ENCODE assay signal across 9 cellular contexts in the genomic region with DNA sequence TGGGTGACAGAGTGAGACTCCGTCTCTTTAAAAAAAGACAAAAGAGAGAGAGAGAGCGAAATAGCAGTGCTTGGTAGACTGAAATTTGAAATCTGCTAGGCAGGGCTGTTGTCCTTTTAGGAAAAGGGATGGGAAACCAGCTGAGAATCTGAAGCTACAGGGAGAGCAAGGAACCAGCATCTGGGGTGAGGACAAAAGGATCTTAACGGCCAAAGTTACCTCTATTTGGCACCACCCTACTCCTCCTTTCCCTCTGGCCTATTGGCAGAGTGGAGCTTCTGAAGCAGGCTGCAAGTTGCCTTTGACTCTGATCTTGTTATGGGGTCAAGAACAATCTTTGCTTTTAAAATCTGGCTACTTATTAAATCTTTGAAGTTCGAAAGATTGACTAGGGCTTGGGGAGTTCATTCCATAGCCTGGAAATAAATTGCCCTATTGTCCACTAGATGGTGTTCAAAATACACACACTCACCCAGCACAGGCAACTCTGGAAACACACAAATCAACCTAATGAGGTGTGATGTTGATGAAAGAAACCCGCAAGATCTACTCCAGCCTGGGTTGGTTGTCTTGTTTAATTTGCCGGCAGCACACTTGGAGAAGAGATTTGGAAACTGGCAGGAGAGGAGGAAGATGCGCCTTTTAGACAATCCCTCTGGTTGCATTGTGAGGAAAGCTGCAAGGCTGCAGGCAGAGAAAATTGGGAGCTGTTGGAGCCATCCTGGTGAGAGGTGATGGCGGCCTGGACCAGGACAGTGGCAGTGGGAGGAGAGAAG. TPM values are rescaled to one million over a fixed set of nuclear protein-coding genes. Genes with fewer than 3 reads are reported as not detected.
DNase-seq lines count a peak whose midpoint lies in the region; ATAC-seq, FAIRE-seq and TF ChIP-seq lines count a peak whose summit lies in the region.
"Had no signal": no experiment of that assay in that cellular context is flagged by ENCODE, and none has a peak within 500 bp of the region (broad histone marks: within the 10 kb centered on the region; RNA-seq: fewer than 3 reads in every experiment).

No MANE protein-coding gene starts in this region.

- BruUV-seq in HepG2 (replicated peaks; lab: Mats Ljungman, UMichigan) = no TSS peak

- H3K4me1 ChIP-seq in breast epithelium (no peaks in the 10 kb centered on the region), HepG2 (ENCODE audit: insufficient read depth, low read length) (no peaks in the 10 kb centered on the region)

- FAIRE-seq in HepG2 (lab: Jason Lieb, UNC) = peak; percentile 88
- FAIRE-seq: A204.1 had no signal

- H3K27ac ChIP-seq in breast epithelium (no peak overlapping the region), HepG2 (ENCODE audit: extremely low read length, insufficient read depth, low read length) (no peak overlapping the region)

- no peak overlapping the region for H3K9ac ChIP-seq in HepG2 (ENCODE audit: insufficient read depth, low read depth, low read length)

- POLR2A ChIA-PET in HepG2 (lab: Yijun Ruan, JAX) = no interaction called here

- in situ Hi-C loops in HepG2 (cut with HindIII; ENCODE audit: extremely low pct_ligation_motif_present, low pct_unique_long_range_greater_than_20kb) = loop anchor here (10.0 kb wide), 2 partner anchors 120 to 180 kb away; a partner anchor contains a TSS

- H3K36me3 ChIP-seq in breast epithelium = no peaks in the 10 kb centered on the region
- H3K36me3 ChIP-seq in HepG2 (replicated peaks in 1 of 2; ENCODE audit: control insufficient read depth in 1 of 2, insufficient read depth in 2 of 2, low read length in 2 of 2) = no peaks in the 10 kb centered on the region

- WGBS in HepG2 (ENCODE audit: low lambda C conversion rate) = 22% methylated on average over 8 of the region's 8 CpGs

- no peak for TF ChIP-seq POLR2A in breast epithelium (IDR thresholded peaks at IDR 0.05)
- no peak for TF ChIP-seq POLR2A in HepG2 (IDR thresholded peaks at IDR 0.05; ENCODE audit: insufficient read depth in 1 of 2, low read depth in 2 of 2, low read length in 2 of 2)

- no peak overlapping the region for H2AFZ ChIP-seq in HepG2 (ENCODE audit: low read length)

- no peak overlapping the region for H3K4me3 ChIP-seq in breast epithelium
- no peak overlapping the region for H3K4me3 ChIP-seq in HepG2 (replicated peaks in 1 of 3; ENCODE audit: insufficient read depth in 1 of 3, low read depth in 2 of 3, low read length in 3 of 3)

- CTCF ChIA-PET in HepG2 (lab: Yijun Ruan, JAX; ENCODE audit: low intra/inter-chr PET ratio, low total read pairs) = interaction anchor here (1.1 to 1.5 kb wide), 2 partner anchors 185 to 404 kb away, joined by 4 to 6 read pairs; no protein-coding TSS in a partner anchor

- no peaks in the 10 kb centered on the region for H3K79me2 ChIP-seq in HepG2 (ENCODE audit: insufficient read depth, low read length)

- intact Hi-C loops in breast epithelium (cut with DNase I; ENCODE audit: low total_unique reads) = no loop called here
- intact Hi-C loops in HepG2 (cut with micrococcal nuclease; ENCODE audit: unreplicated experiment) = loop anchor here (1.0 to 10.0 kb wide), 3 partner anchors 120 to 180 kb away; a partner anchor contains a TSS

- no peak overlapping the region for H3K4me2 ChIP-seq in HepG2 (ENCODE audit: low read depth, low read length)

- H3K27me3 ChIP-seq in breast epithelium (no peaks in the 10 kb centered on the region), HepG2 (ENCODE audit: control insufficient read depth in 1 of 2, insufficient read depth in 2 of 2, low read length in 2 of 2) (peaks cover 2 to 3% of the 10 kb centered on the region in 2 experiments; a peak in 1 of 5 replicates)

- DNase-seq in NCI-H1694 treated with DMSO at 0.1 percent for 48 hours (lab: John Stamatoyannopoulos, UW) (peak; percentile 72), NCI-H1694 (lab: John Stamatoyannopoulos, UW) (no peak), NCI-H82 (lab: John Stamatoyannopoulos, UW) (peak; percentile 85), breast epithelium (ENCODE audit: low spot score in 2 of 2) (no peak), HepG2 (ENCODE audit: low spot score) (no peak), GM19240 (ENCODE audit: insufficient read length, low spot score) (no peak)

- peak; percentile 47 for ATAC-seq in HG02870 (IDR thresholded peaks at IDR 0.05; ENCODE audit: unreplicated experiment)
- ATAC-seq in HepG2 = peak; percentile 88
- no peak for ATAC-seq in GM21619 (IDR thresholded peaks at IDR 0.05; ENCODE audit: unreplicated experiment)

- TF ChIP-seq RAD21 in HepG2 (CRISPR knock-in tag; IDR thresholded peaks at IDR 0.05) = no peak

- TF ChIP-seq CTCF in breast epithelium (IDR thresholded peaks at IDR 0.05) (peak; percentile 60 to 69 (median 63)), HepG2 (CRISPR knock-in tag; IDR thresholded peaks at IDR 0.05) (peak; percentile 75)

- TF ChIP-seq EP300 in HepG2 (IDR thresholded peaks at IDR 0.05; ENCODE audit: low read depth in 2 of 2, low read length in 2 of 2) (no peak), HepG2 (CRISPR knock-in tag; IDR thresholded peaks at IDR 0.05; ENCODE audit: borderline replicate concordance) (no peak)

- H4K20me1 ChIP-seq in HepG2 (ENCODE audit: insufficient read depth, low read length) = no peaks in the 10 kb centered on the region

- H3K9me3 ChIP-seq in breast epithelium (no peaks in the 10 kb centered on the region), HepG2 (ENCODE audit: low read length) (no peaks in the 10 kb centered on the region)

TF ChIP-seq in HepG2, 621 proteins besides CTCF, POLR2A, EP300 and RAD21:
- peak; percentile 50; the same call in 1 of the 2 replicates for TF ChIP-seq SMC3 (IDR thresholded peaks at IDR 0.05; ENCODE audit: low read length)
- peak; percentile 79 for TF ChIP-seq STAG1 (CRISPR knock-in tag; IDR thresholded peaks at IDR 0.05)
- TF ChIP-seq TEAD3 (CRISPR knock-in tag; optimal IDR thresholded peaks at IDR 0.05; ENCODE audit: borderline replicate concordance) = peak; percentile 9
- TF ChIP-seq, protein P1, sequence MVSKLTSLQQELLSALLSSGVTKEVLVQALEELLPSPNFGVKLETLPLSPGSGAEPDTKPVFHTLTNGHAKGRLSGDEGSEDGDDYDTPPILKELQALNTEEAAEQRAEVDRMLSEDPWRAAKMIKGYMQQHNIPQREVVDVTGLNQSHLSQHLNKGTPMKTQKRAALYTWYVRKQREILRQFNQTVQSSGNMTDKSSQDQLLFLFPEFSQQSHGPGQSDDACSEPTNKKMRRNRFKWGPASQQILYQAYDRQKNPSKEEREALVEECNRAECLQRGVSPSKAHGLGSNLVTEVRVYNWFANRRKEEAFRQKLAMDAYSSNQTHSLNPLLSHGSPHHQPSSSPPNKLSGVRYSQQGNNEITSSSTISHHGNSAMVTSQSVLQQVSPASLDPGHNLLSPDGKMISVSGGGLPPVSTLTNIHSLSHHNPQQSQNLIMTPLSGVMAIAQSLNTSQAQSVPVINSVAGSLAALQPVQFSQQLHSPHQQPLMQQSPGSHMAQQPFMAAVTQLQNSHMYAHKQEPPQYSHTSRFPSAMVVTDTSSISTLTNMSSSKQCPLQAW (CRISPR knock-in tag; IDR thresholded peaks at IDR 0.05) = no peak

RNA-seq across cellular contexts. Expression of a gene that starts 16.5 kb away (rescaled TPM):
- total RNA-seq in breast epithelium = 10 to 100 TPM; 53.0 to 83.9 (median 72.3) TPM
- total RNA-seq in HepG2 (2016; rRNA removed; fragmentation: Illumina TruSeq; extraction: Trizol) = 85.2 and 125 TPM in 2 replicates
- total RNA-seq in HepG2 (2016; cell fraction: cytosol; rRNA removed; fragmentation: Illumina TruSeq; extraction: Trizol; ENCODE audit: low read depth) = 7.4 and 9.2 TPM in 2 replicates
- total RNA-seq in HepG2 (2016; cell fraction: insoluble cytoplasmic fraction; rRNA removed; fragmentation: Illumina TruSeq; extraction: Trizol) = 84.6 and 117 TPM in 2 replicates
- 22.9 and 23.8 TPM in 2 replicates for total RNA-seq in HepG2 (2016; cell fraction: membrane; rRNA removed; fragmentation: Illumina TruSeq; extraction: Trizol)
- total RNA-seq in HepG2 (2016; cell fraction: nucleus; rRNA removed; fragmentation: Illumina TruSeq; extraction: Trizol) = 52.4 and 53.9 TPM in 2 replicates
- 49.0 and 50.1 TPM in 2 replicates for polyA plus RNA-seq in HepG2 (2011; rRNA removed)
- polyA plus RNA-seq in HepG2 (2011; cell fraction: cytosol; rRNA removed) = 55.7 and 72.2 TPM in 2 replicates
- 49.0 and 49.1 TPM in 2 replicates for polyA plus RNA-seq in HepG2 (2011; cell fraction: nucleus; rRNA removed)
- 34.7 and 47.5 TPM in 2 replicates for polyA plus RNA-seq in HepG2 (2012)
- 3.7 and 4.1 TPM in 2 replicates for polyA plus RNA-seq in HepG2 (2016; cell fraction: cytosol; fragmentation: Illumina TruSeq; extraction: Trizol; ENCODE audit: low read depth)
- 117 and 119 TPM in 2 replicates for polyA plus RNA-seq in HepG2 (2016; cell fraction: insoluble cytoplasmic fraction; fragmentation: Illumina TruSeq; extraction: Trizol; ENCODE audit: low read depth)
- 10.3 and 13.4 TPM in 2 replicates for polyA plus RNA-seq in HepG2 (2016; cell fraction: membrane; fragmentation: Illumina TruSeq; extraction: Trizol; ENCODE audit: low read depth)
- polyA plus RNA-seq in HepG2 (2016; cell fraction: nucleus; fragmentation: Illumina TruSeq; extraction: Trizol; ENCODE audit: insufficient read depth, low read depth) = 60.9 and 64.4 TPM in 2 replicates
- polyA minus RNA-seq in HepG2 (2011; rRNA and poly(A)+ RNA removed; ENCODE audit: low replicate concordance) = 101 and 222 TPM in 2 replicates
- polyA minus RNA-seq in HepG2 (2011; cell fraction: cytosol; rRNA and poly(A)+ RNA removed) = 41.2 and 42.7 TPM in 2 replicates
- polyA minus RNA-seq in HepG2 (2011; cell fraction: nucleus; rRNA and poly(A)+ RNA removed) = 46.1 and 55.0 TPM in 2 replicates

Comparison
In these comparisons a context has a peak if more than half of its experiments do, and no peak if none do; other contexts are left out.
1. DNase-seq: peak in NCI-H1694 treated with DMSO at 0.1 percent for 48 hours (single experiment) and NCI-H82 (single experiment); none in NCI-H1694 (single experiment), breast epithelium (0 of 2), HepG2 (single experiment) and GM19240 (single experiment).